30 cellular contexts compared by ENCODE assay signal in genomic region chr5:74310967-74311930, GRCh38.
DNase-seq lines count a peak whose midpoint lies in the region; ATAC-seq, FAIRE-seq and TF ChIP-seq lines count a peak whose summit lies in the region.
"Had no signal": no experiment of that assay in that cellular context is flagged by ENCODE, and none has a peak within 500 bp of the region (broad histone marks: within the 10 kb centered on the region; RNA-seq: fewer than 3 reads in every experiment).

No MANE protein-coding gene starts in this region.

- no peak overlapping the region for H3K4me2 ChIP-seq in neural progenitor cell
- H3K4me2 ChIP-seq: GM23338 had no signal

- H3K9me3 ChIP-seq in neural progenitor cell (ENCODE audit: low read depth): no peaks in the 10 kb centered on the region
- H3K9me3 ChIP-seq in gastrocnemius medialis: no peaks in the 10 kb centered on the region
- H3K9me3 ChIP-seq: body of pancreas, esophagus muscularis mucosa, lower lobe of right lung, pancreas, testis had no signal

- H3K36me3 ChIP-seq in neural progenitor cell: no peaks in the 10 kb centered on the region
- H3K36me3 ChIP-seq in gastrocnemius medialis: no peaks in the 10 kb centered on the region
- H3K36me3 ChIP-seq: esophagus muscularis mucosa, lower lobe of right lung, pancreas had no signal

- H3K27me3 Mint-ChIP-seq in brain (no peaks in the 10 kb centered on the region), neural progenitor cell (ENCODE audit: insufficient read depth, low read depth) (peaks cover 7% of the 10 kb centered on the region)

- H3K4me3 Mint-ChIP-seq in brain (no peak overlapping the region), neural progenitor cell (no peak overlapping the region)
- H3K4me3 Mint-ChIP-seq: CD4-positive, alpha-beta T cell; GM23338; HFFc6; naive thymus-derived CD8-positive, alpha-beta T cell; stimulated activated naive CD8-positive, alpha-beta T cell treated with anti-CD3 and anti-CD28 coated beads, Interleukin-15, Interleukin-2, amounts not matched to agents 100 ng/mL and 50 ng/mL, for 24 hours; T-helper 1 cell treated with Interleukin-12 subunit alpha and Interleukin-12 subunit beta and Interleukin-4 antibody, amounts not matched to agents 30 μg/mL and 1 μg/mL, for 36 hours had no signal

- no peaks in the 10 kb centered on the region for H3K79me2 ChIP-seq in neural progenitor cell (ENCODE audit: low read depth)

- H3K4me3 ChIP-seq in neural progenitor cell: no peak overlapping the region
- no peak overlapping the region for H3K4me3 ChIP-seq in gastrocnemius medialis
- H3K4me3 ChIP-seq: body of pancreas, esophagus muscularis mucosa, GM23338, lower lobe of right lung, pancreas, SK-N-MC, testis had no signal

- no peak for ATAC-seq in gastrocnemius medialis
- ATAC-seq: activated CD4-positive, CD25-positive, alpha-beta regulatory T cell treated with anti-CD3 and anti-CD28 coated beads, Interleukin-2, amount 50 U/mL, for 24 hours; GM23338; naive thymus-derived CD8-positive, alpha-beta T cell had no signal

- H2AFZ ChIP-seq in neural progenitor cell (replicated peaks): peak overlapping the region; percentile 1
- H2AFZ ChIP-seq: GM23338 had no signal

- H4K20me1 ChIP-seq in neural progenitor cell (ENCODE audit: low read depth): no peaks in the 10 kb centered on the region

- H3K27ac Mint-ChIP-seq in brain: peak overlapping the region in 3 of 5 experiments; percentile 46 to 74 (median 49)
- H3K27ac Mint-ChIP-seq in neural progenitor cell: peak overlapping the region; percentile 29
- H3K27ac Mint-ChIP-seq: CD4-positive, alpha-beta T cell; GM23338; HFFc6; naive thymus-derived CD8-positive, alpha-beta T cell; stimulated activated naive CD8-positive, alpha-beta T cell treated with anti-CD3 and anti-CD28 coated beads, Interleukin-15, Interleukin-2, amounts not matched to agents 100 ng/mL and 50 ng/mL, for 24 hours; T-helper 1 cell treated with Interleukin-12 subunit alpha and Interleukin-12 subunit beta and Interleukin-4 antibody, amounts not matched to agents 30 μg/mL and 1 μg/mL, for 36 hours had no signal

- H3K36me3 Mint-ChIP-seq in brain: no peaks in the 10 kb centered on the region
- no peaks in the 10 kb centered on the region for H3K36me3 Mint-ChIP-seq in neural progenitor cell
- H3K36me3 Mint-ChIP-seq: naive thymus-derived CD8-positive, alpha-beta T cell had no signal

- H3K9ac ChIP-seq in neural progenitor cell: no peak overlapping the region

- FAIRE-seq in D721Med (lab: Jason Lieb, UNC): no peak
- FAIRE-seq: frontal cortex, pancreas had no signal

- peaks cover 0 to 5% (median 0%) of the 10 kb centered on the region in 5 experiments for H3K9me3 Mint-ChIP-seq in brain
- H3K9me3 Mint-ChIP-seq in neural progenitor cell: no peaks in the 10 kb centered on the region
- H3K9me3 Mint-ChIP-seq: CD4-positive, alpha-beta T cell; GM23338; HFFc6; stimulated activated naive CD8-positive, alpha-beta T cell treated with anti-CD3 and anti-CD28 coated beads, Interleukin-15, Interleukin-2, amounts not matched to agents 100 ng/mL and 50 ng/mL, for 24 hours; T-helper 1 cell treated with Interleukin-12 subunit alpha and Interleukin-12 subunit beta and Interleukin-4 antibody, amounts not matched to agents 30 μg/mL and 1 μg/mL, for 36 hours had no signal

- H3F3A ChIP-seq in neural progenitor cell (ENCODE audit: low read depth): no peaks in the 10 kb centered on the region

- H3K27ac ChIP-seq in neural progenitor cell (no peak overlapping the region), gastrocnemius medialis (no peak overlapping the region)
- H3K27ac ChIP-seq: body of pancreas, lower lobe of right lung, pancreas, RWPE1, SK-N-MC, testis had no signal

- H3K4me1 ChIP-seq in neural progenitor cell (peaks cover 5% of the 10 kb centered on the region), gastrocnemius medialis (no peaks in the 10 kb centered on the region)
- H3K4me1 ChIP-seq: body of pancreas, pancreas had no signal

- intact Hi-C loops in gastrocnemius medialis (cut with DNase I; ENCODE audit: low total_unique reads): no loop called here

- H3K27me3 ChIP-seq in neural progenitor cell (no peaks in the 10 kb centered on the region), gastrocnemius medialis (no peaks in the 10 kb centered on the region)
- H3K27me3 ChIP-seq: body of pancreas, esophagus muscularis mucosa, pancreas, testis had no signal

- H3K4me1 Mint-ChIP-seq in brain (peaks cover 49% of the 10 kb centered on the region), neural progenitor cell (peaks cover 35% of the 10 kb centered on the region)
- H3K4me1 Mint-ChIP-seq: GM23338; naive thymus-derived CD8-positive, alpha-beta T cell had no signal

- peak; percentile 58 for DNase-seq in DMS 273 (lab: John Stamatoyannopoulos, UW; ENCODE audit: unreplicated experiment)
- peak; percentile 32 to 74 for DNase-seq in NCI-H524 (lab: John Stamatoyannopoulos, UW)
- DNase-seq in neural progenitor cell (ENCODE audit: low spot score): no peak
- DNase-seq in gastrocnemius medialis: no peak
- DNase-seq in D721Med (ENCODE audit: insufficient read length, low spot score): no peak
- no peak for DNase-seq in H4 (ENCODE audit: low spot score)
- DNase-seq: activated CD4-positive, alpha-beta T cell treated with anti-CD3 and anti-CD28 coated beads, Interleukin-2, amount 50 U/mL, for 48 hours; activated CD8-positive, alpha-beta memory T cell treated with anti-CD3 and anti-CD28 coated beads, Interleukin-2, amount 50 U/mL, for 4 hours; activated naive CD4-positive, alpha-beta T cell; AML-193; CD4-positive, alpha-beta T cell; lower lobe of right lung; naive thymus-derived CD8-positive, alpha-beta T cell; NCI-H187; NCI-H774; pancreas; stimulated activated CD4-positive, alpha-beta T cell treated with anti-CD3 and anti-CD28 coated beads, Interleukin-2, amount 100 ng/mL, for 24 hours; stimulated activated CD8-positive, alpha-beta memory T cell treated with anti-CD3 and anti-CD28 coated beads, Interleukin-4, amount 100 ng/mL, for 48 hours; testis had no signal

- TF ChIP-seq CTCF in brain (conservative IDR thresholded peaks at IDR 0.05) (no peak), neural progenitor cell (IDR thresholded peaks at IDR 0.05) (no peak), gastrocnemius medialis (IDR thresholded peaks at IDR 0.05 in 4 of 5, conservative IDR thresholded peaks at IDR 0.05 in 1 of 5) (no peak), D721Med (IDR thresholded peaks at IDR 0.05; ENCODE audit: insufficient read depth, missing control alignments) (no peak)

- no peak for TF ChIP-seq POLR2A in gastrocnemius medialis (IDR thresholded peaks at IDR 0.05)

- in situ Hi-C loops in gastrocnemius medialis (cut with MboI; ENCODE audit: low sequenced_read_pairs in 4 of 4): no loop called here

Comparison
In these comparisons a context has a peak if more than half of its experiments do, and no peak if none do; other contexts are left out.
1. DNase-seq: peak in DMS 273 (single experiment) and NCI-H524 (2 of 2); none in neural progenitor cell (single experiment), gastrocnemius medialis (0 of 2), D721Med (single experiment) and H4 (single experiment).